8 cellular contexts compared by ENCODE assay signal in the genomic region with DNA sequence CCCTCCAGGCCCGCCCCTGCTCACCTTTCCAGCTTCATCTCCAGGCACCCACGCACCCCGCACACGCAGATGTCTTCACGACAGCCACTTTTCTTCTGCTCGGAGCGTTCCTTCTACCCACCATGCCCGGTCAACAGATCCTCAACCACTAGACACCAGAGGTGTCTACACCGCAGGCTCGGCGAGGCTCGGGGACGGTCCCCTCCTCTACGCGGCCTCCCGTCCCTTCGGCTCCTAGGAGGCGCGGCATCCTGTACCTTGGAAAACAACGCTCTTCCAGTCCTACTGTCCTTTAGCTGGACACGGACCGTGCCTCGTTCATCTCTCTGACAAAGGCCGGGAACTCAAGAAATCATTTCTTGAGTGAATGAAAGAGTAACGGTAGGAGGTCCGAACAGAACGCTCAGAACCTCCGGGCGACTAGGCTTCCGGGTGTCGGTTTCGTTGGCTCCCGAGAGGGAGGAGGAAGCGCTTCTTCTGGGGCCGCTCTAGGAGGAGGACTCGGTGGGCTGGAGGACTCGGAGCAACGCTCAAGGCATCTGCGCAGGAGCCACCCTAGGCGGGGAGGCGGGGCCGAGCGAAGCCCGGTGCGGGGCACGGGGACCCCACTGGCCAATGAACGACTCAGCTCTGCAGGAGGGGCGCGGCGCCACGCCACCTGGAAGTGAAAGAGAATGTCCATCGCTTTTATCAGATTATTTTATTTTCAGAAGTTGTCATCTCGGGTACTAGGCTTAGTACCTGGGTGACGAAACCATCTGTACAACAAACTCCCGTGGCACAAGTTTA. TPM values are rescaled to one million over a fixed set of nuclear protein-coding genes. Genes with fewer than 3 reads are reported as not detected.
A peak's percentile ranks its signal among the peaks of the same experiment; 100 is the strongest.
DNase-seq lines count a peak whose midpoint lies in the region; FAIRE-seq and TF ChIP-seq lines count a peak whose summit lies in the region.

No MANE protein-coding gene starts in this region.

- H3K27me3 Mint-ChIP-seq in HFFc6 (ENCODE audit: insufficient read depth): peaks cover 6% of the 10 kb centered on the region
- peaks cover 7% of the 10 kb centered on the region for H3K27me3 Mint-ChIP-seq in activated naive CD4-positive, alpha-beta T cell treated with anti-CD3 and anti-CD28 coated beads, Interleukin-2, amount 10 ng/mL, durations not matched to agents 7 days and 5 days

- peaks cover 2% of the 10 kb centered on the region for H3K27me3 ChIP-seq in neuron (ENCODE audit: insufficient read depth, low read length)

- H3K4me1 ChIP-seq in neuron (ENCODE audit: insufficient read depth, low read length): peaks cover 3% of the 10 kb centered on the region

- DNase-seq in GM04504 (ENCODE audit: low read depth): peak; percentile 97
- peak; percentile 98 for DNase-seq in HFFc6
- DNase-seq in NAMALWA (ENCODE audit: low spot score): peak; percentile 100
- DNase-seq in SK-MEL-5 (ENCODE audit: low read depth, low spot score): peak; percentile 99
- DNase-seq in activated naive CD4-positive, alpha-beta T cell treated with anti-CD3 and anti-CD28 coated beads, Interleukin-2, amount 10 ng/mL, durations not matched to agents 7 days and 5 days: peak; percentile 100
- peak; percentile 80 to 93 for DNase-seq in frontal cortex (ENCODE audit: low spot score in 2 of 2)
- DNase-seq in stromal cell of bone marrow (ENCODE audit: low read depth): peak; percentile 98

- no peak for TF ChIP-seq CTCF in HFFc6 (IDR thresholded peaks at IDR 0.05)

- in situ Hi-C loops in SK-MEL-5 (cut with HindIII; ENCODE audit: low pct_unique_long_range_greater_than_20kb, low sequenced_read_pairs): no loop called here

- peak overlapping the region; percentile 96 for H3K27ac Mint-ChIP-seq in HFFc6
- peak overlapping the region; percentile 95 for H3K27ac Mint-ChIP-seq in activated naive CD4-positive, alpha-beta T cell treated with anti-CD3 and anti-CD28 coated beads, Interleukin-2, amount 10 ng/mL, durations not matched to agents 7 days and 5 days

- CTCF ChIA-PET in activated naive CD4-positive, alpha-beta T cell treated with anti-CD3 and anti-CD28 coated beads, Interleukin-2, amount 10 ng/mL, durations not matched to agents 7 days and 5 days (lab: Charles Lee): interaction anchor here (0.6 to 2.1 kb wide), 4 partner anchors 8 to 109 kb away, joined by 3 to 10 read pairs (median 4); a partner anchor contains a TSS

- H3K36me3 Mint-ChIP-seq in HFFc6 (ENCODE audit: low read depth): peaks cover 12% of the 10 kb centered on the region
- peaks cover 15% of the 10 kb centered on the region for H3K36me3 Mint-ChIP-seq in activated naive CD4-positive, alpha-beta T cell treated with anti-CD3 and anti-CD28 coated beads, Interleukin-2, amount 10 ng/mL, durations not matched to agents 7 days and 5 days

- no peak for FAIRE-seq in frontal cortex (lab: Jason Lieb, UNC)

- H2AFZ ChIP-seq in neuron (ENCODE audit: low read depth, low read length): peak overlapping the region; percentile 62

- peak overlapping the region; percentile 88 for H3K4me3 ChIP-seq in neuron (ENCODE audit: low read length)

- H3K9me3 ChIP-seq in neuron (ENCODE audit: low read length): no peaks in the 10 kb centered on the region

- peaks cover 26% of the 10 kb centered on the region for H3K4me1 Mint-ChIP-seq in HFFc6 (ENCODE audit: low read depth)
- H3K4me1 Mint-ChIP-seq in activated naive CD4-positive, alpha-beta T cell treated with anti-CD3 and anti-CD28 coated beads, Interleukin-2, amount 10 ng/mL, durations not matched to agents 7 days and 5 days: peaks cover 41% of the 10 kb centered on the region

- peak overlapping the region; percentile 99 for H3K4me3 Mint-ChIP-seq in HFFc6
- peak overlapping the region; percentile 99 for H3K4me3 Mint-ChIP-seq in activated naive CD4-positive, alpha-beta T cell treated with anti-CD3 and anti-CD28 coated beads, Interleukin-2, amount 10 ng/mL, durations not matched to agents 7 days and 5 days

- H3K36me3 ChIP-seq in neuron (ENCODE audit: insufficient read depth, low read length): peaks cover 8% of the 10 kb centered on the region

- H3K9me3 Mint-ChIP-seq in HFFc6: peaks cover 5% of the 10 kb centered on the region; the same call in 1 of the 2 replicates
- no peaks in the 10 kb centered on the region for H3K9me3 Mint-ChIP-seq in activated naive CD4-positive, alpha-beta T cell treated with anti-CD3 and anti-CD28 coated beads, Interleukin-2, amount 10 ng/mL, durations not matched to agents 7 days and 5 days

RNA-seq across cellular contexts. Expression of a gene that starts 7.2 kb away (rescaled TPM):
- 100 to 1,000 TPM; 160 to 220 (median 192) TPM for total RNA-seq in HFFc6 (2021; fragmentation: NEBNext Ultra II Directional; extraction: Animal tissue kit (Norgen Biotek cat#: 25700))
- 252 and 310 TPM in 2 replicates for total RNA-seq in SK-MEL-5 (2014; rRNA removed; shearing (Covaris generic))
- polyA plus RNA-seq in SK-MEL-5 (2015; cell fraction: cytosol; rRNA removed): 332 and 485 TPM in 2 replicates
- 156 and 206 TPM in 2 replicates for polyA plus RNA-seq in SK-MEL-5 (2015; cell fraction: nucleus; rRNA removed)
- total RNA-seq in frontal cortex: 58.7 TPM

RNA-seq across cellular contexts. Expression of a gene that starts 14.5 kb away (rescaled TPM):
- 1 to 10 TPM; 2.0 to 3.5 (median 2.9) TPM for total RNA-seq in HFFc6 (2021; fragmentation: NEBNext Ultra II Directional; extraction: Animal tissue kit (Norgen Biotek cat#: 25700))
- 8.4 and 9.2 TPM in 2 replicates for total RNA-seq in SK-MEL-5 (2014; rRNA removed; shearing (Covaris generic))
- polyA plus RNA-seq in SK-MEL-5 (2015; cell fraction: cytosol; rRNA removed): 15.0 and 26.3 TPM in 2 replicates
- 164 and 165 TPM in 2 replicates for polyA plus RNA-seq in SK-MEL-5 (2015; cell fraction: nucleus; rRNA removed)
- 2.9 TPM for total RNA-seq in frontal cortex

RNA-seq across cellular contexts. Expression of a gene that starts 34.1 kb away (rescaled TPM):
- 100 to 1,000 TPM in 2 of 6 experiments, 10 to 100 TPM in 4; 88.9 to 113 (median 94.0) TPM for total RNA-seq in HFFc6 (2021; fragmentation: NEBNext Ultra II Directional; extraction: Animal tissue kit (Norgen Biotek cat#: 25700))
- total RNA-seq in SK-MEL-5 (2014; rRNA removed; shearing (Covaris generic)): 211 and 241 TPM in 2 replicates
- 120 and 185 TPM in 2 replicates for polyA plus RNA-seq in SK-MEL-5 (2015; cell fraction: cytosol; rRNA removed)
- polyA plus RNA-seq in SK-MEL-5 (2015; cell fraction: nucleus; rRNA removed): 54.5 and 74.8 TPM in 2 replicates
- 46.1 TPM for total RNA-seq in frontal cortex

RNA-seq across cellular contexts. Expression of a gene that starts 34.7 kb away (rescaled TPM):
- total RNA-seq in HFFc6 (2021; fragmentation: NEBNext Ultra II Directional; extraction: Animal tissue kit (Norgen Biotek cat#: 25700)): 100 to 1,000 TPM; 128 to 179 (median 140) TPM
- total RNA-seq in SK-MEL-5 (2014; rRNA removed; shearing (Covaris generic)): 275 and 325 TPM in 2 replicates
- polyA plus RNA-seq in SK-MEL-5 (2015; cell fraction: cytosol; rRNA removed): 876 and 962 TPM in 2 replicates
- 346 and 455 TPM in 2 replicates for polyA plus RNA-seq in SK-MEL-5 (2015; cell fraction: nucleus; rRNA removed)
- 8.2 TPM for total RNA-seq in frontal cortex

RNA-seq across cellular contexts. Expression of a gene that starts 51.2 kb away (rescaled TPM):
- total RNA-seq in HFFc6 (2021; fragmentation: NEBNext Ultra II Directional; extraction: Animal tissue kit (Norgen Biotek cat#: 25700)): not detected
- total RNA-seq in SK-MEL-5 (2014; rRNA removed; shearing (Covaris generic)): not detected in 2 replicates
- not detected in 2 replicates for polyA plus RNA-seq in SK-MEL-5 (2015; cell fraction: cytosol; rRNA removed)
- polyA plus RNA-seq in SK-MEL-5 (2015; cell fraction: nucleus; rRNA removed): not detected in 2 replicates
- not detected for total RNA-seq in frontal cortex

Comparison
In these comparisons a context has a peak if more than half of its experiments do, and no peak if none do; other contexts are left out.
1. Peak in every context shown above with its lines: DNase-seq and H3K4me3 ChIP-seq.